In the genomic region with DNA sequence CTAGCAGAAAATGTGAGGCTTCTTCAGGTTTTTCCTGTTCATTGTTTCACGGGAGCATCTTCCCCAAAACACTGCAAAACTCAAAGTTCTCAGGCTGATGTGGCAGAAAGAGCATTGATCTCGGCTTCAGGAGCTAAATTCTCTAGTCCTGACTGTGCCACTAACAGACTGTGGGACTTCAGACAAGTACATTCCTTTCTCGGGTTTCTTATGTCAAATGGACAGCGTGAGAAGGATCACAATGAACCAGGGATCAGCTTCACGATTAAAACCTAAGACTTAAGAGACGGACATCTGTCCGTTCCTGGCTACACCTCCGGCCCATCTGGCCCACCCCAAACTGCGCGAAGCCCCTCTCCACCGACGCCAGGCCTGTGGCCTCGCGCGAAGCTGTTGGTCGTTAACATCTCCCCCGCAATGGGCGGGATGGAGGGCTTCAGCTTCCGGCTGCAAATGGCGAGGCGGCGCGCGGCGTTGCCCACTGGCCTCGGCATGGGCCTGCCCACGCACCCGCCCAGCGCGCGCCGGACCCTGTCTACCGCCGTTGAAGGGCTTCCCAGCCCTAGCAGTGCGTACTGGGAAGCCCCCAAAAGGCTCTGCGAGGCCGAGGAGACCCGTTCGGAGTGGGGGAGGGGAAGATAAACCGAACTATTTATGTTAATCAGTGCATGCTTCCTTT, we compare ENCODE assay signal across 8 cellular contexts. TPM values are rescaled to one million over a fixed set of nuclear protein-coding genes. Genes with fewer than 3 reads are reported as not detected.
DNase-seq lines count a peak whose midpoint lies in the region; ATAC-seq and TF ChIP-seq lines count a peak whose summit lies in the region.

No MANE protein-coding gene starts in this region.

- TF ChIP-seq POLR2A in body of pancreas (IDR thresholded peaks at IDR 0.05): no peak

- 3 to 11% methylated on average over 10 to 35 of the region's 40 CpGs for WGBS in body of pancreas, 2 donors

- H3K4me1 ChIP-seq in HAP-1: peaks cover 12% of the 10 kb centered on the region
- peaks cover 28% of the 10 kb centered on the region for H3K4me1 ChIP-seq in body of pancreas

- peak; percentile 57 for ATAC-seq in body of pancreas

- H3K27ac ChIP-seq in body of pancreas (peak overlapping the region; percentile 97 to 99 (median 98)), layer of hippocampus (ENCODE audit: low read depth, low read length) (peak overlapping the region; percentile 99)

- DNase-seq in NCI-H345 treated with DMSO at 0.1 percent for 48 hours (lab: John Stamatoyannopoulos, UW; ENCODE audit: unreplicated experiment) (peak; percentile 81), NCI-H345 (lab: John Stamatoyannopoulos, UW) (no peak), HAP-1 (ENCODE audit: low spot score in 2 of 2) (no peak), NCI-H2107 (lab: John Stamatoyannopoulos, UW) (peak; percentile 36), body of pancreas (no peak), A172 (ENCODE audit: low spot score) (no peak)
- peak; percentile 46 for DNase-seq in stimulated activated CD8-positive, alpha-beta memory T cell treated with anti-CD3 and anti-CD28 coated beads, Interleukin-7, amount 100 ng/mL, for 24 hours (ENCODE audit: low read depth)

- TF ChIP-seq CTCF in body of pancreas (IDR thresholded peaks at IDR 0.05): no peak

- peak overlapping the region; percentile 80 for H3K4me3 ChIP-seq in HAP-1
- peak overlapping the region; percentile 76 to 99 for H3K4me3 ChIP-seq in body of pancreas

- intact Hi-C loops in body of pancreas (cut with DNase I): no loop called here

- H3K9me3 ChIP-seq in HAP-1: no peaks in the 10 kb centered on the region
- no peaks in the 10 kb centered on the region for H3K9me3 ChIP-seq in body of pancreas

- in situ Hi-C loops in HAP-1 (cut with MboI; ENCODE audit: low sequenced_read_pairs): no loop called here

- H3K27me3 ChIP-seq in HAP-1 (ENCODE audit: low read depth) (no peaks in the 10 kb centered on the region), body of pancreas (no peaks in the 10 kb centered on the region), layer of hippocampus (ENCODE audit: control insufficient read depth, insufficient read depth, low read length) (no peaks in the 10 kb centered on the region)

- peaks cover 6% of the 10 kb centered on the region; the same call in 1 of the 2 replicates for H3K36me3 ChIP-seq in HAP-1 (replicated peaks)
- H3K36me3 ChIP-seq in body of pancreas (replicated peaks in 1 of 2; ENCODE audit: insufficient read depth in 1 of 2, low read depth in 2 of 2): no peaks in the 10 kb centered on the region

RNA-seq across cellular contexts. Expression of a gene that starts 0.5 kb away (rescaled TPM):
- total RNA-seq in body of pancreas: 10 to 100 TPM; 22.3 to 23.7 TPM
- 74.6 and 80.8 TPM in 2 replicates for total RNA-seq in A172 (2014; rRNA removed; shearing (Covaris generic))

RNA-seq across cellular contexts. Expression of a gene that starts 55.4 kb away (rescaled TPM):
- 10 to 100 TPM; 24.6 to 38.9 TPM for total RNA-seq in body of pancreas
- total RNA-seq in A172 (2014; rRNA removed; shearing (Covaris generic)): 112 and 143 TPM in 2 replicates

Comparison
In these comparisons a context has a peak if more than half of its experiments do, and no peak if none do; other contexts are left out.
1. DNase-seq: peak in NCI-H345 treated with DMSO at 0.1 percent for 48 hours (single experiment), NCI-H2107 (single experiment) and stimulated activated CD8-positive, alpha-beta memory T cell treated with anti-CD3 and anti-CD28 coated beads, Interleukin-7, amount 100 ng/mL, for 24 hours (single experiment); none in NCI-H345 (single experiment), HAP-1 (0 of 2), body of pancreas (0 of 4) and A172 (single experiment).